In the genomic region with DNA sequence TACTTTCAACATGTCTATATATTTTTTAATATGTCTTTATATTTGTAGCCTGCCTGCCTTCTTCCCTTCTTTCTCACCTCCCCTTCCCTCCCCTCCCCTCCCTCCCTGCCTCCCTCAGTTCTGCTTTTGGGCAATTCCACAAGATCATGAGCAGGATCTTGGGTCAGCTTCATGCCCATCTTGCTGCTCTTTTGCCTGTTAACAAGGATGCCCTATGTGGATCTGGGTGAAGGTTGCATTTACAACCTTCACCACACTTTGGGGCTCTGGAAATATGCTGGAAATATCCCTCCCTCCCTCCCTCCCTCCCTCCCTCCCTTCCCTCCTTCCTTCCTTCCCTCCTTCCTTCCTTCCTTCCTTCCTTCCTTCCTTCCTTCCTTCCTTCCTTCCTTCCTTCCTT, we compare ENCODE assay signal across 10 cellular contexts.
"Had no signal": no experiment of that assay in that cellular context is flagged by ENCODE, and none has a peak within 500 bp of the region (broad histone marks: within the 10 kb centered on the region; RNA-seq: fewer than 3 reads in every experiment).

No MANE protein-coding gene starts in this region.

- DNase-seq: GM23248, GOT3, H7, HCEC 1CT, HFFc6 had no signal

- ATAC-seq: GM23338, HCT116 had no signal

- H3K4me1 Mint-ChIP-seq: GM23338 had no signal

- H3K4me3 Mint-ChIP-seq: GM23338, HFFc6 had no signal

- H3K9me3 Mint-ChIP-seq: GM23338 had no signal

- H3K9me3 ChIP-seq: HAP-1 had no signal

- H3K4me3 ChIP-seq: GM23248, GM23338, HAP-1 had no signal

- H3K36me3 ChIP-seq: HAP-1 had no signal

- H2AFZ ChIP-seq: GM23248, GM23338 had no signal

- H3K4me2 ChIP-seq: GM23338 had no signal

- H3K4me1 ChIP-seq: HAP-1 had no signal

- H3K27ac Mint-ChIP-seq: GM23338, HFFc6 had no signal

- FAIRE-seq: H1, H54 had no signal

- H3K9ac ChIP-seq: GM23248 had no signal

- H3K27ac ChIP-seq: GM23248 had no signal
